In genomic region chr10:121187375-121187774, GRCh38 we compare ENCODE assay signal across 19 cellular contexts.
"Had no signal": no experiment of that assay in that cellular context is flagged by ENCODE, and none has a peak within 500 bp of the region (broad histone marks: within the 10 kb centered on the region; RNA-seq: fewer than 3 reads in every experiment).

No MANE protein-coding gene starts in this region.

- ATAC-seq: naive thymus-derived CD8-positive, alpha-beta T cell; T-cell had no signal

- H3K9me3 ChIP-seq: ascending aorta, neutrophil, suprapubic skin had no signal

- H3K27me3 ChIP-seq: ascending aorta, neutrophil, suprapubic skin had no signal

- H3K27ac ChIP-seq: ascending aorta, coronary artery, neutrophil, parathyroid adenoma, SK-N-MC, suprapubic skin had no signal

- H3K4me1 ChIP-seq: ascending aorta had no signal

- H3K36me3 ChIP-seq: ascending aorta, neutrophil, suprapubic skin had no signal

- H3K4me3 ChIP-seq: ascending aorta, coronary artery, SK-N-MC, skin epidermis, suprapubic skin had no signal

- DNase-seq: activated CD4-positive, alpha-beta T cell treated with anti-CD3 and anti-CD28 coated beads, Interleukin-2, amount 50 U/mL, for 4 hours; activated CD4-positive, CD25-positive, alpha-beta regulatory T cell treated with anti-CD3 and anti-CD28 coated beads, Interleukin-2, amount 50 U/mL, for 72 hours; activated naive CD4-positive, alpha-beta T cell; activated T-cell treated with anti-CD3 and anti-CD28 coated beads for 4 hours; effector memory CD4-positive, alpha-beta T cell; left ventricle myocardium superior; naive thymus-derived CD8-positive, alpha-beta T cell; stimulated activated CD4-positive, alpha-beta T cell treated with anti-CD3 and anti-CD28 coated beads, Interleukin-15, amount 100 ng/mL, for 24 hours; stimulated activated CD4-positive, alpha-beta T cell treated with anti-CD3 and anti-CD28 coated beads, Interleukin-4, amount 100 ng/mL, for 1 hour; stimulated activated naive CD4-positive, alpha-beta T cell treated with Interleukin-2 at 50 U/mL for 16 hours; T-cell; trophoblast cell had no signal
